ENCODE assay signal across 24 cellular contexts in genomic region chr11:76660533-76661305, GRCh38. TPM values are rescaled to one million over a fixed set of nuclear protein-coding genes. Genes with fewer than 3 reads are reported as not detected.
A peak's percentile ranks its signal among the peaks of the same experiment; 100 is the strongest.
DNase-seq lines count a peak whose midpoint lies in the region; ATAC-seq and TF ChIP-seq lines count a peak whose summit lies in the region.
"Had no signal": no experiment of that assay in that cellular context is flagged by ENCODE, and none has a peak within 500 bp of the region (broad histone marks: within the 10 kb centered on the region; RNA-seq: fewer than 3 reads in every experiment).

No MANE protein-coding gene starts in this region.

- DNase-seq in Right ventricle myocardium inferior (ENCODE audit: missing footprints) (peak; percentile 63), cardiac septum (ENCODE audit: low spot score) (no peak), ascending aorta (ENCODE audit: low spot score in 2 of 2) (no peak), mesenchymal stem cell (no peak), suprapubic skin (ENCODE audit: low spot score in 2 of 2) (peak; percentile 55 to 77), DMS 273 (lab: John Stamatoyannopoulos, UW; ENCODE audit: unreplicated experiment) (no peak), NK-92 (lab: John Stamatoyannopoulos, UW; ENCODE audit: unreplicated experiment) (no peak)
- DNase-seq in stimulated activated CD4-positive, alpha-beta T cell treated with anti-CD3 and anti-CD28 coated beads, Interleukin-15, amount 100 ng/mL, for 24 hours, result no peak
- DNase-seq: activated CD4-positive, CD25-positive, alpha-beta regulatory T cell; activated CD8-positive, alpha-beta T cell treated with anti-CD3 and anti-CD28 coated beads, Interleukin-2, amount 10 ng/mL, durations not matched to agents 7 days and 5 days; activated T-cell treated with anti-CD3 and anti-CD28 coated beads, Interleukin-2, amount 50 U/mL, for 24 hours; BE2C; head of caudate nucleus; NCI-H1105 treated with DMSO at 0.1 percent for 48 hours; NCI-H2081; NCI-H446 treated with DMSO at 0.1 percent for 48 hours; NK-92 treated with Interleukin-12 subunit alpha and Interleukin-12 subunit beta, amount 100 ng/mL, for 24 hours; SK-N-SH had no signal

- H3K27me3 ChIP-seq in ascending aorta, result no peaks in the 10 kb centered on the region
- H3K27me3 ChIP-seq in mesenchymal stem cell (ENCODE audit: control insufficient read depth in 1 of 2, insufficient read depth in 1 of 2, low read length in 2 of 2), result peaks cover 0 to 3% of the 10 kb centered on the region in 2 experiments
- no peaks in the 10 kb centered on the region for H3K27me3 ChIP-seq in suprapubic skin
- H3K27me3 ChIP-seq: BE2C had no signal

- no peak overlapping the region for H2BK15ac ChIP-seq in mesenchymal stem cell (ENCODE audit: low read depth, poor library complexity, severe bottlenecking)

- H3K9me3 ChIP-seq in ascending aorta (no peaks in the 10 kb centered on the region), mesenchymal stem cell (ENCODE audit: control insufficient read depth, low read length) (no peaks in the 10 kb centered on the region), suprapubic skin (no peaks in the 10 kb centered on the region)
- H3K9me3 ChIP-seq: A549, BE2C, neutrophil, SK-N-SH had no signal

- H3K4me2 ChIP-seq in mesenchymal stem cell (ENCODE audit: low read length, poor library complexity, severe bottlenecking), result no peak overlapping the region
- H3K4me2 ChIP-seq: A549, GM23338, SK-N-SH had no signal

- intact Hi-C loops in Right ventricle myocardium inferior (cut with DNase I), result no loop called here
- intact Hi-C loops in cardiac septum (cut with DNase I), result no loop called here
- intact Hi-C loops in ascending aorta (cut with DNase I), result no loop called here

- H3K14ac ChIP-seq in mesenchymal stem cell (ENCODE audit: low read length in 2 of 2), result no peak overlapping the region

- no peaks in the 10 kb centered on the region for H3K79me1 ChIP-seq in mesenchymal stem cell (replicated peaks; ENCODE audit: low read length, poor library complexity, severe bottlenecking)

- no peak overlapping the region for H3K18ac ChIP-seq in mesenchymal stem cell (ENCODE audit: low read depth in 1 of 2, low read length in 2 of 2)

- WGBS in mesenchymal stem cell, result 94% methylated on average over 34 of the region's 34 CpGs
- 91% methylated on average over 6 of the region's 34 CpGs for WGBS in suprapubic skin

- no peak overlapping the region for H3K9ac ChIP-seq in mesenchymal stem cell (ENCODE audit: low read length)
- H3K9ac ChIP-seq: SK-N-SH had no signal

- ATAC-seq in Right ventricle myocardium inferior, result no peak
- ATAC-seq: A549; activated CD8-positive, alpha-beta T cell treated with anti-CD3 and anti-CD28 coated beads, Interleukin-2, amount 10 ng/mL, durations not matched to agents 7 days and 5 days; GM23338; HepG2; left lobe of liver had no signal

- TF ChIP-seq EP300 in suprapubic skin (IDR thresholded peaks at IDR 0.05), result no peak

- H3K4me1 ChIP-seq in ascending aorta (peaks cover 10 to 26% of the 10 kb centered on the region in 2 donors), mesenchymal stem cell (ENCODE audit: control insufficient read depth, insufficient read depth, low read depth, low read length) (peaks cover 9% of the 10 kb centered on the region), suprapubic skin (peaks cover 21% of the 10 kb centered on the region)
- H3K4me1 ChIP-seq: A549 had no signal

- H4K91ac ChIP-seq in mesenchymal stem cell (ENCODE audit: low read length), result peak overlapping the region; percentile 37

- no peak overlapping the region for H2BK120ac ChIP-seq in mesenchymal stem cell (ENCODE audit: low read depth, low read length)

- H2AFZ ChIP-seq in mesenchymal stem cell (ENCODE audit: low read depth, low read length), result no peak overlapping the region
- H2AFZ ChIP-seq: GM23338 had no signal

- TF ChIP-seq POLR2A in suprapubic skin (IDR thresholded peaks at IDR 0.05), result no peak

- no peak overlapping the region for H2BK5ac ChIP-seq in mesenchymal stem cell (ENCODE audit: low read depth, low read length, poor library complexity, severe bottlenecking)

- H2BK12ac ChIP-seq in mesenchymal stem cell (ENCODE audit: low read length in 2 of 2), result no peak overlapping the region

- H3K27ac ChIP-seq in ascending aorta (peak overlapping the region; percentile 9 to 52), mesenchymal stem cell (ENCODE audit: low read length, poor library complexity, severe bottlenecking) (no peak overlapping the region), suprapubic skin (no peak overlapping the region)
- H3K27ac ChIP-seq: A549, neutrophil had no signal

- H3K4me3 ChIP-seq in ascending aorta, result no peak overlapping the region
- no peak overlapping the region for H3K4me3 ChIP-seq in mesenchymal stem cell (ENCODE audit: insufficient read depth in 1 of 2, low read depth in 1 of 2, low read length in 2 of 2)
- no peak overlapping the region for H3K4me3 ChIP-seq in suprapubic skin
- H3K4me3 ChIP-seq: A549, GM23338 had no signal

- no peak overlapping the region for H3K23ac ChIP-seq in mesenchymal stem cell (ENCODE audit: low read length in 2 of 2)

- no peak overlapping the region for H4K8ac ChIP-seq in mesenchymal stem cell (ENCODE audit: low read length)

- H3K36me3 ChIP-seq in ascending aorta (peaks cover 33 to 79% of the 10 kb centered on the region in 2 donors), mesenchymal stem cell (ENCODE audit: control insufficient read depth in 1 of 2, insufficient read depth in 2 of 2, low read depth in 1 of 2, low read length in 2 of 2) (peaks cover 64 to 97% of the 10 kb centered on the region in 2 experiments), suprapubic skin (peaks cover 37% of the 10 kb centered on the region)
- H3K36me3 ChIP-seq: BE2C, neutrophil had no signal

- H2AK5ac ChIP-seq in mesenchymal stem cell (ENCODE audit: low read length, severe bottlenecking), result no peak overlapping the region

- TF ChIP-seq CTCF in ascending aorta (IDR thresholded peaks at IDR 0.05) (no peak), suprapubic skin (IDR thresholded peaks at IDR 0.05) (no peak)

- no peak overlapping the region for H3K4ac ChIP-seq in mesenchymal stem cell (ENCODE audit: low read depth in 1 of 2, low read length in 2 of 2)

RNA-seq across cellular contexts. Expression of gene LRRC32, which starts 9.8 kb away (rescaled TPM):
- 32.5 TPM for total RNA-seq in Right ventricle myocardium inferior
- 33.5 TPM for total RNA-seq in cardiac septum
- 280 TPM for total RNA-seq in ascending aorta
- 35.9 TPM for polyA plus RNA-seq in mesenchymal stem cell (2013, experiment 1 of 2)
- polyA plus RNA-seq in mesenchymal stem cell (2013, experiment 2 of 2), result 36.0 TPM
- total RNA-seq in suprapubic skin, result 10 to 100 TPM; 10.4 to 23.2 (median 17.5) TPM
- total RNA-seq: HepG2, M059J had no signal

Comparison
In these comparisons a context has a peak if more than half of its experiments do, and no peak if none do; other contexts are left out.
1. DNase-seq: peak in Right ventricle myocardium inferior (single experiment) and suprapubic skin (2 of 2); none in cardiac septum (single experiment), ascending aorta (0 of 2), mesenchymal stem cell (single experiment), DMS 273 (single experiment), NK-92 (single experiment) and stimulated activated CD4-positive, alpha-beta T cell treated with anti-CD3 and anti-CD28 coated beads, Interleukin-15, amount 100 ng/mL, for 24 hours (single experiment).
2. H3K27ac ChIP-seq: peak in ascending aorta (2 of 2); none in mesenchymal stem cell (single experiment) and suprapubic skin (single experiment).